18 cellular contexts compared by ENCODE assay signal in genomic region chr6:34030831-34031566, GRCh38.
DNase-seq lines count a peak whose midpoint lies in the region; ATAC-seq and TF ChIP-seq lines count a peak whose summit lies in the region.
"Had no signal": no experiment of that assay in that cellular context is flagged by ENCODE, and none has a peak within 500 bp of the region (broad histone marks: within the 10 kb centered on the region; RNA-seq: fewer than 3 reads in every experiment).

No MANE protein-coding gene starts in this region.

- no peaks in the 10 kb centered on the region for H3K36me3 Mint-ChIP-seq in endodermal cell (ENCODE audit: low read depth)
- H3K36me3 Mint-ChIP-seq in MCF 10A (ENCODE audit: insufficient read depth, unreplicated experiment) = no peaks in the 10 kb centered on the region
- H3K36me3 Mint-ChIP-seq: CD4-positive, alpha-beta memory T cell had no signal

- no peak overlapping the region for H3K27ac Mint-ChIP-seq in endodermal cell
- no peak overlapping the region for H3K27ac Mint-ChIP-seq in MCF 10A (ENCODE audit: low read depth, unreplicated experiment)

- H3K4me3 ChIP-seq in BLaER1 (no peak overlapping the region), endodermal cell (ENCODE audit: low read length) (no peak overlapping the region), HAP-1 (no peak overlapping the region)

- CTCF ChIA-PET in MCF 10A (lab: Yijun Ruan, JAX) = no interaction called here

- peak; percentile 48 for DNase-seq in ELF-1 (ENCODE audit: low read depth, low spot score)
- peak; percentile 93 for DNase-seq in NCI-H146 treated with DMSO at 0.1 percent for 48 hours (lab: John Stamatoyannopoulos, UW; ENCODE audit: unreplicated experiment)
- no peak for DNase-seq in endodermal cell
- DNase-seq in Kasumi-1 (lab: John Stamatoyannopoulos, UW) = no peak
- DNase-seq in MCF 10A (ENCODE audit: unreplicated experiment) = no peak
- no peak for DNase-seq in HAP-1 (ENCODE audit: low spot score in 2 of 2)
- DNase-seq: AML-193; CD4-positive, alpha-beta memory T cell; KG1; NCI-H1436; NCI-H446; NCI-H774; SHP77 had no signal

- WGBS in endodermal cell (ENCODE audit: insufficient coverage in 1 of 2, insufficient read length in 1 of 2), 2 experiments = 80 to 92% methylated on average over 1 to 9 of the region's 9 CpGs

- H4K20me1 ChIP-seq in BLaER1 = no peaks in the 10 kb centered on the region; the same call in 1 of the 2 replicates

- intact Hi-C loops in MCF 10A (cut with micrococcal nuclease) = no loop called here

- H3K4me1 ChIP-seq in BLaER1 (peaks cover 34% of the 10 kb centered on the region), endodermal cell (ENCODE audit: control insufficient read depth, insufficient read depth, low read length) (no peaks in the 10 kb centered on the region), HAP-1 (no peaks in the 10 kb centered on the region)

- in situ Hi-C loops in HAP-1 (cut with MboI; ENCODE audit: low sequenced_read_pairs) = no loop called here

- no peaks in the 10 kb centered on the region for H3K36me3 ChIP-seq in BLaER1
- no peaks in the 10 kb centered on the region for H3K36me3 ChIP-seq in endodermal cell (ENCODE audit: control insufficient read depth, insufficient read depth, low read length)
- no peaks in the 10 kb centered on the region for H3K36me3 ChIP-seq in HAP-1 (replicated peaks)

- H3K4me3 Mint-ChIP-seq in endodermal cell = no peak overlapping the region
- H3K4me3 Mint-ChIP-seq in MCF 10A (ENCODE audit: unreplicated experiment) = no peak overlapping the region
- H3K4me3 Mint-ChIP-seq: CD4-positive, alpha-beta memory T cell had no signal

- H3K9me3 ChIP-seq in BLaER1 (no peaks in the 10 kb centered on the region), endodermal cell (ENCODE audit: control insufficient read depth, low read length) (no peaks in the 10 kb centered on the region), HAP-1 (no peaks in the 10 kb centered on the region)

- TF ChIP-seq CTCF in endodermal cell (conservative IDR thresholded peaks at IDR 0.05) (peak; percentile 43), MCF 10A (IDR thresholded peaks at IDR 0.05; ENCODE audit: unreplicated experiment) (no peak)

- H3K27ac ChIP-seq in BLaER1 (peak overlapping the region; percentile 35; the same call in 1 of the 2 replicates), endodermal cell (ENCODE audit: low read depth, low read length) (no peak overlapping the region)
- H3K27ac ChIP-seq: HL-60 had no signal

- peaks cover 5% of the 10 kb centered on the region for H3K4me1 Mint-ChIP-seq in endodermal cell
- H3K4me1 Mint-ChIP-seq in MCF 10A (ENCODE audit: insufficient read depth, unreplicated experiment) = no peaks in the 10 kb centered on the region

- H3K27me3 ChIP-seq in BLaER1 (no peaks in the 10 kb centered on the region), endodermal cell (ENCODE audit: control insufficient read depth, insufficient read depth, low read length, poor library complexity, severe bottlenecking) (no peaks in the 10 kb centered on the region), HAP-1 (ENCODE audit: low read depth) (no peaks in the 10 kb centered on the region; the same call in 1 of the 2 replicates)

- H3K27me3 Mint-ChIP-seq in endodermal cell (ENCODE audit: insufficient read depth) (peaks cover 8% of the 10 kb centered on the region), MCF 10A (ENCODE audit: insufficient read depth, unreplicated experiment) (peaks cover 27% of the 10 kb centered on the region)

- H3K9me3 Mint-ChIP-seq in endodermal cell (no peaks in the 10 kb centered on the region), MCF 10A (ENCODE audit: unreplicated experiment) (no peaks in the 10 kb centered on the region)
- H3K9me3 Mint-ChIP-seq: CD4-positive, alpha-beta memory T cell had no signal

- H3K9ac ChIP-seq in BLaER1 (no peak overlapping the region; the same call in 1 of the 2 replicates), endodermal cell (ENCODE audit: extremely low read depth, low read length, poor library complexity, severe bottlenecking) (no peak overlapping the region)

- BruUV-seq in MCF 10A (replicated peaks; lab: Mats Ljungman, UMichigan) = no TSS peak

- H3K4me2 ChIP-seq in BLaER1 = peak overlapping the region; percentile 85

- POLR2A ChIA-PET in MCF 10A (lab: Yijun Ruan, JAX) = no interaction called here

- no peak for ATAC-seq in HG02973 (IDR thresholded peaks at IDR 0.05; ENCODE audit: unreplicated experiment)
- ATAC-seq: HCT116, SK-N-SH treated with all-trans-retinoic acid at 6 μM for 48 hours had no signal

Comparison
In these comparisons a context has a peak if more than half of its experiments do, and no peak if none do; other contexts are left out.
1. DNase-seq: peak in ELF-1 (single experiment) and NCI-H146 treated with DMSO at 0.1 percent for 48 hours (single experiment); none in endodermal cell (single experiment), Kasumi-1 (0 of 2), MCF 10A (single experiment) and HAP-1 (0 of 2).